Comparison of ENCODE assay signal across 21 cellular contexts in the genomic region with DNA sequence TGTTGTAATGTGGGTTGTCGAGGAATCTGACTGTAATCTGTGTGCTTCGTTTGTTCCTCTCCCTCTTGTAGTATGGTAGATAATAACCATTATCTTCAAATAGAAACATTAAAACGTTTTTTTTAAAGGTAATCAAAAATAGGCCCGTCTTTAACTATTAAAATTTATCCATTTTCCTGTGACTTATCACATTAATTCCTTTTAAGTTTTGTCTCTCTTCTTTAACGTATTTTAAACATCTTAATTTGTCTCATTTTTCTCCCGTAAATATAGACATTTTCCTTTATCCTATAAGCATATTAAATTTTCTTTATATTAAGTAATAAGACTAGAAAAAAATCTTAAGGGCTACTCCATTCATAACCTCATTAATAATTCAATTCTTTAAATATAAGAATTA. TPM values are rescaled to one million over a fixed set of nuclear protein-coding genes. Genes with fewer than 3 reads are reported as not detected.
DNase-seq lines count a peak whose midpoint lies in the region; ATAC-seq, FAIRE-seq and TF ChIP-seq lines count a peak whose summit lies in the region.
"Had no signal": no experiment of that assay in that cellular context is flagged by ENCODE, and none has a peak within 500 bp of the region (broad histone marks: within the 10 kb centered on the region; RNA-seq: fewer than 3 reads in every experiment).

No MANE protein-coding gene starts in this region.

- H3K9me1 ChIP-seq in K562 (ENCODE audit: control insufficient read depth, insufficient read depth, low read length) = no peaks in the 10 kb centered on the region

- H3K27ac ChIP-seq in K562 (ENCODE audit: extremely low read depth, low read depth, low read length) = no peak overlapping the region
- no peak overlapping the region for H3K27ac ChIP-seq in kidney (ENCODE audit: low read depth in 2 of 2, low read length in 2 of 2)
- H3K27ac ChIP-seq in vagina = no peak overlapping the region
- H3K27ac ChIP-seq: A549; BLaER1 treated with 17β-estradiol and CSF1 and Interleukin-3, amounts not matched to agents 10 nM and 100 nM; C4-2B had no signal

- H3K9ac ChIP-seq in K562 (ENCODE audit: insufficient read depth in 1 of 2, low read depth in 2 of 2, low read length in 2 of 2) (no peak overlapping the region), kidney (ENCODE audit: low read length in 2 of 2) (no peak overlapping the region)
- H3K9ac ChIP-seq: BLaER1 treated with 17β-estradiol and CSF1 and Interleukin-3, amounts not matched to agents 10 nM and 100 nM had no signal

- TF ChIP-seq POLR2A in K562 (conservative IDR thresholded peaks at IDR 0.05) (no peak), vagina (IDR thresholded peaks at IDR 0.05) (no peak)

- peaks cover 66% of the 10 kb centered on the region for H3K36me3 ChIP-seq in K562 (ENCODE audit: control insufficient read depth, insufficient read depth, low read length)
- H3K36me3 ChIP-seq in kidney (ENCODE audit: control insufficient read depth in 1 of 2, insufficient read depth in 2 of 2, low read length in 2 of 2) = peaks cover 22 to 44% of the 10 kb centered on the region in 2 donors
- peaks cover 3 to 44% of the 10 kb centered on the region in 2 donors for H3K36me3 ChIP-seq in vagina

- POLR2A ChIA-PET in K562 (lab: Yijun Ruan, JAX) = interaction anchor here (0.9 kb wide), 1 partner anchor 16 kb away, joined by 3 read pairs; no protein-coding TSS in a partner anchor

- ATAC-seq in K562 = no peak
- no peak for ATAC-seq in HG03442 (IDR thresholded peaks at IDR 0.05; ENCODE audit: unreplicated experiment)
- ATAC-seq: A549; CD8-positive, alpha-beta T cell had no signal

- WGBS in K562 (ENCODE audit: insufficient coverage, low coverage, missing lambda C conversion rate) = 76% methylated on average over 6 of the region's 6 CpGs

- FAIRE-seq in K562 (lab: Jason Lieb, UNC) (no peak), frontal cortex (lab: Jason Lieb, UNC) (peak; percentile 6), kidney (lab: Jason Lieb, UNC) (peak; percentile 11)
- FAIRE-seq: A549, D721Med, G401.6, GM12891, GM19239 had no signal

- DNase-seq in K562 (ENCODE audit: extremely low read depth in 1 of 4, low spot score in 3 of 4) (no peak), frontal cortex (ENCODE audit: low spot score in 2 of 2) (no peak), kidney (no peak), vagina (ENCODE audit: extremely low spot score in 2 of 2) (no peak), NCI-H2227 (lab: John Stamatoyannopoulos, UW; ENCODE audit: unreplicated experiment) (no peak)
- DNase-seq: 8988T; AML-193; Caco-2; Calu3; CD4-positive, alpha-beta T cell; CD8-positive, alpha-beta T cell; DMS79 treated with DMSO at 0.1 percent for 48 hours; GF-D8 had no signal

- no peaks in the 10 kb centered on the region for H3K79me2 ChIP-seq in K562 (ENCODE audit: control insufficient read depth, insufficient read depth, low read length)

- no peak overlapping the region for H3K4me2 ChIP-seq in K562 (ENCODE audit: insufficient read depth, low read length)
- H3K4me2 ChIP-seq: A549; BLaER1 treated with 17β-estradiol and CSF1 and Interleukin-3, amounts not matched to agents 10 nM and 100 nM had no signal

- H3K27me3 ChIP-seq in K562 (ENCODE audit: control insufficient read depth in 2 of 2, insufficient read depth in 2 of 2, low read length in 2 of 2) (no peaks in the 10 kb centered on the region), vagina (no peaks in the 10 kb centered on the region)
- H3K27me3 ChIP-seq: BLaER1 treated with 17β-estradiol and CSF1 and Interleukin-3, amounts not matched to agents 10 nM and 100 nM had no signal

- H2AFZ ChIP-seq in K562 (ENCODE audit: low read depth, low read length) = no peak overlapping the region

- BruUV-seq in K562 (replicated peaks; lab: Mats Ljungman, UMichigan) = no TSS peak

- H3K9me3 ChIP-seq in K562 (replicated peaks; ENCODE audit: control insufficient read depth, insufficient read depth, low read depth, low read length) (no peaks in the 10 kb centered on the region), kidney (ENCODE audit: control insufficient read depth in 1 of 2, low read length in 2 of 2) (no peaks in the 10 kb centered on the region), vagina (no peaks in the 10 kb centered on the region)
- H3K9me3 ChIP-seq: A549; BLaER1 treated with 17β-estradiol and CSF1 and Interleukin-3, amounts not matched to agents 10 nM and 100 nM; Caco-2 had no signal

- H3K4me3 ChIP-seq in K562 (no peak overlapping the region), kidney (ENCODE audit: low read length in 2 of 2) (no peak overlapping the region), vagina (no peak overlapping the region)
- H3K4me3 ChIP-seq: A549; BLaER1 treated with 17β-estradiol and CSF1 and Interleukin-3, amounts not matched to agents 10 nM and 100 nM had no signal

- no peaks in the 10 kb centered on the region; the same call in 1 of the 2 replicates for H4K20me1 ChIP-seq in K562 (replicated peaks; ENCODE audit: control insufficient read depth, insufficient read depth, low read length)
- H4K20me1 ChIP-seq: BLaER1 treated with 17β-estradiol and CSF1 and Interleukin-3, amounts not matched to agents 10 nM and 100 nM had no signal

- CTCF ChIA-PET in K562 (lab: Yijun Ruan, JAX; ENCODE audit: low intra/inter-chr PET ratio) = no interaction called here

- TF ChIP-seq RAD21 in K562 (CRISPR knock-in tag; conservative IDR thresholded peaks at IDR 0.05 in 1 of 2, IDR thresholded peaks at IDR 0.05 in 1 of 2) = no peak

- intact Hi-C loops in K562 (cut with micrococcal nuclease) = no loop called here
- intact Hi-C loops in kidney (cut with DNase I) = no loop called here
- intact Hi-C loops in vagina (cut with DNase I) = no loop called here

- no peak for TF ChIP-seq CTCF in K562 (IDR thresholded peaks at IDR 0.05 in 2 of 3, conservative IDR thresholded peaks at IDR 0.05 in 1 of 3; ENCODE audit: insufficient read depth in 2 of 3, low read depth in 1 of 3, low read length in 3 of 3)
- TF ChIP-seq CTCF in kidney (IDR thresholded peaks at IDR 0.05; ENCODE audit: borderline replicate concordance, extremely low read depth, insufficient read depth) = no peak
- TF ChIP-seq CTCF in vagina (IDR thresholded peaks at IDR 0.05) = no peak

- in situ Hi-C loops in K562 (cut with MboI) = no loop called here

- H3K4me1 ChIP-seq in K562 (replicated peaks in 1 of 2; ENCODE audit: control insufficient read depth in 2 of 2, insufficient read depth in 2 of 2, low read length in 2 of 2) (no peaks in the 10 kb centered on the region; a peak in 1 of 5 replicates), kidney (ENCODE audit: control insufficient read depth in 1 of 2, insufficient read depth in 1 of 2, low read depth in 1 of 2, low read length in 2 of 2) (no peaks in the 10 kb centered on the region), vagina (no peaks in the 10 kb centered on the region)
- H3K4me1 ChIP-seq: A549; BLaER1 treated with 17β-estradiol and CSF1 and Interleukin-3, amounts not matched to agents 10 nM and 100 nM; Caco-2 had no signal

- no peak for TF ChIP-seq EP300 in K562 (IDR thresholded peaks at IDR 0.05; ENCODE audit: low read length)

TF ChIP-seq in K562, 482 proteins besides CTCF, POLR2A, EP300 and RAD21 (continues in another document):
- TF ChIP-seq ZNF140 (CRISPR knock-in tag; IDR thresholded peaks at IDR 0.05) = peak; percentile 79; the same call in 1 of the 2 replicates
- TF ChIP-seq, protein P1, sequence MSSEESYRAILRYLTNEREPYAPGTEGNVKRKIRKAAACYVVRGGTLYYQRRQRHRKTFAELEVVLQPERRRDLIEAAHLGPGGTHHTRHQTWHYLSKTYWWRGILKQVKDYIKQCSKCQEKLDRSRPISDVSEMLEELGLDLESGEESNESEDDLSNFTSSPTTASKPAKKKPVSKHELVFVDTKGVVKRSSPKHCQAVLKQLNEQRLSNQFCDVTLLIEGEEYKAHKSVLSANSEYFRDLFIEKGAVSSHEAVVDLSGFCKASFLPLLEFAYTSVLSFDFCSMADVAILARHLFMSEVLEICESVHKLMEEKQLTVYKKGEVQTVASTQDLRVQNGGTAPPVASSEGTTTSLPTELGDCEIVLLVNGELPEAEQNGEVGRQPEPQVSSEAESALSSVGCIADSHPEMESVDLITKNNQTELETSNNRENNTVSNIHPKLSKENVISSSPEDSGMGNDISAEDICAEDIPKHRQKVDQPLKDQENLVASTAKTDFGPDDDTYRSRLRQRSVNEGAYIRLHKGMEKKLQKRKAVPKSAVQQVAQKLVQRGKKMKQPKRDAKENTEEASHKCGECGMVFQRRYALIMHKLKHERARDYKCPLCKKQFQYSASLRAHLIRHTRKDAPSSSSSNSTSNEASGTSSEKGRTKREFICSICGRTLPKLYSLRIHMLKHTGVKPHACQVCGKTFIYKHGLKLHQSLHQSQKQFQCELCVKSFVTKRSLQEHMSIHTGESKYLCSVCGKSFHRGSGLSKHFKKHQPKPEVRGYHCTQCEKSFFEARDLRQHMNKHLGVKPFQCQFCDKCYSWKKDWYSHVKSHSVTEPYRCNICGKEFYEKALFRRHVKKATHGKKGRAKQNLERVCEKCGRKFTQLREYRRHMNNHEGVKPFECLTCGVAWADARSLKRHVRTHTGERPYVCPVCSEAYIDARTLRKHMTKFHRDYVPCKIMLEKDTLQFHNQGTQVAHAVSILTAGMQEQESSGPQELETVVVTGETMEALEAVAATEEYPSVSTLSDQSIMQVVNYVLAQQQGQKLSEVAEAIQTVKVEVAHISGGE (CRISPR knock-in tag; IDR thresholded peaks at IDR 0.05) = no peak
- TF ChIP-seq MCM3 (IDR thresholded peaks at IDR 0.05) = no peak
- TF ChIP-seq NFXL1 (CRISPR knock-in tag; IDR thresholded peaks at IDR 0.05) = no peak

RNA-seq across cellular contexts. Expression of a gene that starts 41.3 kb away (rescaled TPM):
- 11.0 and 50.4 TPM in 2 replicates for total RNA-seq in K562 (2011; cell fraction: chromatin; rRNA removed; ENCODE audit: low replicate concordance)
- total RNA-seq in K562 (2011; cell fraction: nucleolus; rRNA removed) = 13.0 and 13.6 TPM in 2 replicates
- total RNA-seq in K562 (2011; cell fraction: nucleoplasm; rRNA removed) = 19.3 and 21.9 TPM in 2 replicates
- 7.1 and 9.3 TPM in 2 replicates for total RNA-seq in K562 (2014; rRNA removed)
- total RNA-seq in K562 (2014; rRNA removed; fragmentation: Illumina TruSeq; extraction: Trizol) = 11.6 and 14.7 TPM in 2 replicates
- 10.3 and 13.1 TPM in 2 replicates for total RNA-seq in K562 (2015; rRNA removed; fragmentation: Illumina TruSeq; extraction: Trizol)
- 5.9 and 7.4 TPM in 2 replicates for total RNA-seq in K562 (2021)
- 6.3 and 7.5 TPM in 2 replicates for polyA plus RNA-seq in K562 (2011; rRNA removed)
- 1.5 and 3.2 TPM in 2 replicates for polyA plus RNA-seq in K562 (2011; cell fraction: cytosol; rRNA removed)
- polyA plus RNA-seq in K562 (2011; cell fraction: nucleus; rRNA removed) = 6.9 and 8.7 TPM in 2 replicates
- polyA plus RNA-seq in K562 (2012) = 6.0 and 9.5 TPM in 2 replicates
- polyA plus RNA-seq in K562 (2014; fragmentation: Illumina TruSeq; extraction: Trizol) = 7.3 and 9.8 TPM in 2 replicates
- polyA plus RNA-seq in K562 (2014; fragmentation: Nextera tagmentation; extraction: Ambion mirVana) = 1 to 10 TPM; 1.7 to 2.2 TPM
- polyA plus RNA-seq in K562 (2014; rRNA removed) = 3.2 and 7.7 TPM in 2 replicates
- polyA minus RNA-seq in K562 (2011; rRNA and poly(A)+ RNA removed) = 23.6 and 24.8 TPM in 2 replicates
- polyA minus RNA-seq in K562 (2011; cell fraction: cytosol; rRNA and poly(A)+ RNA removed) = 5.6 and 7.8 TPM in 2 replicates
- 7.0 and 11.0 TPM in 2 replicates for polyA minus RNA-seq in K562 (2011; cell fraction: nucleus; rRNA and poly(A)+ RNA removed)
- total RNA-seq in frontal cortex = 28.9 TPM
- 20.8 TPM for total RNA-seq in kidney
- 5.7 TPM for polyA plus RNA-seq in kidney (ENCODE audit: insufficient read depth, low read depth, low replicate concordance)
- total RNA-seq in vagina = 19.6 TPM
